Comparison of ENCODE assay signal across 1 cellular context in the genomic region with DNA sequence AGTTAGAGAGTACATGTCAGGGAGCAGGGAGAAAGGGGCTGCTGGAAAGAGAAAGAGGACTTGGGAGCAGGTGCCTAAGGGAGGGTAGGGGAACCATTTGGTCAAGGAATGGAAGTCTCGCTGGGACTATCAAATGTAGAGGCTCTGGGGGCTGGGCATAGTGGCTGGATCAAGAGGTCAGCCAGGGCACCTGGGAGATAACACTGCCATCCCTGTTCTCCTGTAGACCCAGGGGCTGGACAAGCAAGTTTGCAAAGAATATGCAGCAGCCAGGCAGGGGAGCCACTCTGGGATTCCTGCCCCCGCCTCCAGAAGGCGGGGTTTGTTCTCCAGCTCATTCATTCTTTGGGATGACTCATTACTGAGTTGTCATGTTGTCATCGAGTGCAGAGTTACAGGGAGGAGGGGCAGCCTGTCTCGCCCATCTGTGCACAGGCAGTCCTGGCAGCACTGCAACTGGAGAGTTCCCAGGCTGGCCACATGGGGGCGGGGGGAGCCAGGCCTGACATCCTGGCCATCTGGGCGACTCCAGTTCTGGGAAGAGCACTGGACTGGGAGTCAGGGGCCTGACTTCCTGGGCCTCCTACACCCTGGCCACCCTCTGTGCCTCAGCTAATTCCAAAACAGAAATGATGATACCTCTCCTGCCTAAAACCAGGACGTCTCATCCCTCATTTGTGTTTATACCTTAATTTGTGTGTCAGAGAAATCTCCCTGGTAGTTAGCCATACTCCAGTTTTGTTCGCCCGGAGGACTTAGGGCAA.
TF ChIP-seq lines count a peak whose summit lies in the region.

No MANE protein-coding gene starts in this region.

TF ChIP-seq in HepG2, 621 proteins besides CTCF, POLR2A, EP300 and RAD21 (continued from another document and continues in another):
- TF ChIP-seq REPIN1 (CRISPR knock-in tag; IDR thresholded peaks at IDR 0.05; ENCODE audit: borderline replicate concordance, low read depth): 0 out of 2 replicates have a peak, but pooled peaks have one; percentile 58
- TF ChIP-seq ZNF33B (CRISPR knock-in tag; IDR thresholded peaks at IDR 0.05): no peak
- TF ChIP-seq, protein P1, sequence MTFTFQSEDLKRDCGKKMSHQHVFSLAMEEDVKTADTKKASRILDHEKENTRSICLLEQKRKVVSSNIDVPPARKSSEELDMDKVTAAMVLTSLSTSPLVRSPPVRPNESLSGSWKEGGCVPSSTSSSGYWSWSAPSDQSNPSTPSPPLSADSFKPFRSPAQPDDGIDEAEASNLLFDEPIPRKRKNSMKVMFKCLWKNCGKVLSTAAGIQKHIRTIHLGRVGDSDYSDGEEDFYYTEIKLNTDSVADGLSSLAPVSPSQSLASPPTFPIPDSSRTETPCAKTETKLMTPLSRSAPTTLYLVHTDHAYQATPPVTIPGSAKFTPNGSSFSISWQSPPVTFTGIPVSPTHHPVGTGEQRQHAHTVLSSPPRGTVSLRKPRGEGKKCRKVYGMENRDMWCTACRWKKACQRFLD (CRISPR knock-in tag; IDR thresholded peaks at IDR 0.05; ENCODE audit: borderline replicate concordance): no peak
- TF ChIP-seq ZNF562 (CRISPR knock-in tag; IDR thresholded peaks at IDR 0.05; ENCODE audit: borderline replicate concordance): no peak
- TF ChIP-seq ZBTB7B (CRISPR knock-in tag; IDR thresholded peaks at IDR 0.05): no peak
- TF ChIP-seq, protein P2, sequence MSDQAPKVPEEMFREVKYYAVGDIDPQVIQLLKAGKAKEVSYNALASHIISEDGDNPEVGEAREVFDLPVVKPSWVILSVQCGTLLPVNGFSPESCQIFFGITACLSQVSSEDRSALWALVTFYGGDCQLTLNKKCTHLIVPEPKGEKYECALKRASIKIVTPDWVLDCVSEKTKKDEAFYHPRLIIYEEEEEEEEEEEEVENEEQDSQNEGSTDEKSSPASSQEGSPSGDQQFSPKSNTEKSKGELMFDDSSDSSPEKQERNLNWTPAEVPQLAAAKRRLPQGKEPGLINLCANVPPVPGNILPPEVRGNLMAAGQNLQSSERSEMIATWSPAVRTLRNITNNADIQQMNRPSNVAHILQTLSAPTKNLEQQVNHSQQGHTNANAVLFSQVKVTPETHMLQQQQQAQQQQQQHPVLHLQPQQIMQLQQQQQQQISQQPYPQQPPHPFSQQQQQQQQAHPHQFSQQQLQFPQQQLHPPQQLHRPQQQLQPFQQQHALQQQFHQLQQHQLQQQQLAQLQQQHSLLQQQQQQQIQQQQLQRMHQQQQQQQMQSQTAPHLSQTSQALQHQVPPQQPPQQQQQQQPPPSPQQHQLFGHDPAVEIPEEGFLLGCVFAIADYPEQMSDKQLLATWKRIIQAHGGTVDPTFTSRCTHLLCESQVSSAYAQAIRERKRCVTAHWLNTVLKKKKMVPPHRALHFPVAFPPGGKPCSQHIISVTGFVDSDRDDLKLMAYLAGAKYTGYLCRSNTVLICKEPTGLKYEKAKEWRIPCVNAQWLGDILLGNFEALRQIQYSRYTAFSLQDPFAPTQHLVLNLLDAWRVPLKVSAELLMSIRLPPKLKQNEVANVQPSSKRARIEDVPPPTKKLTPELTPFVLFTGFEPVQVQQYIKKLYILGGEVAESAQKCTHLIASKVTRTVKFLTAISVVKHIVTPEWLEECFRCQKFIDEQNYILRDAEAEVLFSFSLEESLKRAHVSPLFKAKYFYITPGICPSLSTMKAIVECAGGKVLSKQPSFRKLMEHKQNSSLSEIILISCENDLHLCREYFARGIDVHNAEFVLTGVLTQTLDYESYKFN (CRISPR knock-in tag; conservative IDR thresholded peaks at IDR 0.05): peak; percentile 61; the same call in 1 of the 2 replicates
- TF ChIP-seq KAT8 (CRISPR knock-in tag; IDR thresholded peaks at IDR 0.05): peak; percentile 88
- TF ChIP-seq, protein P3, sequence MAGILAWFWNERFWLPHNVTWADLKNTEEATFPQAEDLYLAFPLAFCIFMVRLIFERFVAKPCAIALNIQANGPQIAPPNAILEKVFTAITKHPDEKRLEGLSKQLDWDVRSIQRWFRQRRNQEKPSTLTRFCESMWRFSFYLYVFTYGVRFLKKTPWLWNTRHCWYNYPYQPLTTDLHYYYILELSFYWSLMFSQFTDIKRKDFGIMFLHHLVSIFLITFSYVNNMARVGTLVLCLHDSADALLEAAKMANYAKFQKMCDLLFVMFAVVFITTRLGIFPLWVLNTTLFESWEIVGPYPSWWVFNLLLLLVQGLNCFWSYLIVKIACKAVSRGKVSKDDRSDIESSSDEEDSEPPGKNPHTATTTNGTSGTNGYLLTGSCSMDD (CRISPR knock-in tag; IDR thresholded peaks at IDR 0.05): no peak
- TF ChIP-seq, protein P4, sequence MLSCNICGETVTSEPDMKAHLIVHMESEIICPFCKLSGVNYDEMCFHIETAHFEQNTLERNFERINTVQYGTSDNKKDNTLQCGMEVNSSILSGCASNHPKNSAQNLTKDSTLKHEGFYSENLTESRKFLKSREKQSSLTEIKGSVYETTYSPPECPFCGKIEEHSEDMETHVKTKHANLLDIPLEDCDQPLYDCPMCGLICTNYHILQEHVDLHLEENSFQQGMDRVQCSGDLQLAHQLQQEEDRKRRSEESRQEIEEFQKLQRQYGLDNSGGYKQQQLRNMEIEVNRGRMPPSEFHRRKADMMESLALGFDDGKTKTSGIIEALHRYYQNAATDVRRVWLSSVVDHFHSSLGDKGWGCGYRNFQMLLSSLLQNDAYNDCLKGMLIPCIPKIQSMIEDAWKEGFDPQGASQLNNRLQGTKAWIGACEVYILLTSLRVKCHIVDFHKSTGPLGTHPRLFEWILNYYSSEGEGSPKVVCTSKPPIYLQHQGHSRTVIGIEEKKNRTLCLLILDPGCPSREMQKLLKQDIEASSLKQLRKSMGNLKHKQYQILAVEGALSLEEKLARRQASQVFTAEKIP (CRISPR knock-in tag; IDR thresholded peaks at IDR 0.05; ENCODE audit: borderline replicate concordance): no peak
- no peak for TF ChIP-seq NKX3-1 (CRISPR knock-in tag; IDR thresholded peaks at IDR 0.05)
- TF ChIP-seq, protein P5, sequence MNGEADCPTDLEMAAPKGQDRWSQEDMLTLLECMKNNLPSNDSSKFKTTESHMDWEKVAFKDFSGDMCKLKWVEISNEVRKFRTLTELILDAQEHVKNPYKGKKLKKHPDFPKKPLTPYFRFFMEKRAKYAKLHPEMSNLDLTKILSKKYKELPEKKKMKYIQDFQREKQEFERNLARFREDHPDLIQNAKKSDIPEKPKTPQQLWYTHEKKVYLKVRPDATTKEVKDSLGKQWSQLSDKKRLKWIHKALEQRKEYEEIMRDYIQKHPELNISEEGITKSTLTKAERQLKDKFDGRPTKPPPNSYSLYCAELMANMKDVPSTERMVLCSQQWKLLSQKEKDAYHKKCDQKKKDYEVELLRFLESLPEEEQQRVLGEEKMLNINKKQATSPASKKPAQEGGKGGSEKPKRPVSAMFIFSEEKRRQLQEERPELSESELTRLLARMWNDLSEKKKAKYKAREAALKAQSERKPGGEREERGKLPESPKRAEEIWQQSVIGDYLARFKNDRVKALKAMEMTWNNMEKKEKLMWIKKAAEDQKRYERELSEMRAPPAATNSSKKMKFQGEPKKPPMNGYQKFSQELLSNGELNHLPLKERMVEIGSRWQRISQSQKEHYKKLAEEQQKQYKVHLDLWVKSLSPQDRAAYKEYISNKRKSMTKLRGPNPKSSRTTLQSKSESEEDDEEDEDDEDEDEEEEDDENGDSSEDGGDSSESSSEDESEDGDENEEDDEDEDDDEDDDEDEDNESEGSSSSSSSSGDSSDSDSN (CRISPR knock-in tag; IDR thresholded peaks at IDR 0.05): peak; percentile 42; the same call in 1 of the 2 replicates
- TF ChIP-seq ZNF441 (CRISPR knock-in tag; IDR thresholded peaks at IDR 0.05; ENCODE audit: borderline replicate concordance): no peak
- no peak for TF ChIP-seq REL (CRISPR knock-in tag; conservative IDR thresholded peaks at IDR 0.05)
- TF ChIP-seq ZNF230 (CRISPR knock-in tag; IDR thresholded peaks at IDR 0.05): no peak
- no peak; the same call in 1 of the 2 replicates for TF ChIP-seq MTA1 (CRISPR knock-in tag; IDR thresholded peaks at IDR 0.05; ENCODE audit: borderline replicate concordance)
- no peak for TF ChIP-seq FOXA1 (IDR thresholded peaks at IDR 0.05)
- TF ChIP-seq FOXA1 (CRISPR knock-in tag; IDR thresholded peaks at IDR 0.05): peak; percentile 75
- peak; percentile 70; the same call in 1 of the 2 replicates for TF ChIP-seq SMC3 (IDR thresholded peaks at IDR 0.05; ENCODE audit: low read length)
- TF ChIP-seq ZNF253 (CRISPR knock-in tag; IDR thresholded peaks at IDR 0.05; ENCODE audit: borderline replicate concordance): no peak
- TF ChIP-seq PCBP2 (optimal IDR thresholded peaks at IDR 0.05; ENCODE audit: low read depth, low read length, poor library complexity, severe bottlenecking): no peak
- TF ChIP-seq, protein P6, sequence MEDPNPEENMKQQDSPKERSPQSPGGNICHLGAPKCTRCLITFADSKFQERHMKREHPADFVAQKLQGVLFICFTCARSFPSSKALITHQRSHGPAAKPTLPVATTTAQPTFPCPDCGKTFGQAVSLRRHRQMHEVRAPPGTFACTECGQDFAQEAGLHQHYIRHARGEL (CRISPR knock-in tag; IDR thresholded peaks at IDR 0.05): no peak
- TF ChIP-seq ZNF207 (IDR thresholded peaks at IDR 0.05; ENCODE audit: borderline replicate concordance): no peak
- TF ChIP-seq, protein P7, sequence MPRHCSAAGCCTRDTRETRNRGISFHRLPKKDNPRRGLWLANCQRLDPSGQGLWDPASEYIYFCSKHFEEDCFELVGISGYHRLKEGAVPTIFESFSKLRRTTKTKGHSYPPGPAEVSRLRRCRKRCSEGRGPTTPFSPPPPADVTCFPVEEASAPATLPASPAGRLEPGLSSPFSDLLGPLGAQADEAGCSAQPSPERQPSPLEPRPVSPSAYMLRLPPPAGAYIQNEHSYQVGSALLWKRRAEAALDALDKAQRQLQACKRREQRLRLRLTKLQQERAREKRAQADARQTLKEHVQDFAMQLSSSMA (CRISPR knock-in tag; IDR thresholded peaks at IDR 0.05): peak; percentile 39; the same call in 1 of the 2 replicates
- no peak for TF ChIP-seq NFE2 (CRISPR knock-in tag; IDR thresholded peaks at IDR 0.05)
- no peak for TF ChIP-seq RARG (CRISPR knock-in tag; IDR thresholded peaks at IDR 0.05; ENCODE audit: low read depth)
- peak; percentile 85 for TF ChIP-seq CBX1 (IDR thresholded peaks at IDR 0.05; ENCODE audit: low read depth)
- TF ChIP-seq, protein P8, sequence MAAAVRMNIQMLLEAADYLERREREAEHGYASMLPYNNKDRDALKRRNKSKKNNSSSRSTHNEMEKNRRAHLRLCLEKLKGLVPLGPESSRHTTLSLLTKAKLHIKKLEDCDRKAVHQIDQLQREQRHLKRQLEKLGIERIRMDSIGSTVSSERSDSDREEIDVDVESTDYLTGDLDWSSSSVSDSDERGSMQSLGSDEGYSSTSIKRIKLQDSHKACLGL (CRISPR knock-in tag; IDR thresholded peaks at IDR 0.05): no peak
- TF ChIP-seq ZSCAN30 (CRISPR knock-in tag; IDR thresholded peaks at IDR 0.05): no peak
- 0 out of 2 replicates have a peak, but pooled peaks have one; percentile 33 for TF ChIP-seq ZNF24 (IDR thresholded peaks at IDR 0.05)
- TF ChIP-seq ZNF256 (CRISPR knock-in tag; conservative IDR thresholded peaks at IDR 0.05): no peak
- TF ChIP-seq, protein P9, sequence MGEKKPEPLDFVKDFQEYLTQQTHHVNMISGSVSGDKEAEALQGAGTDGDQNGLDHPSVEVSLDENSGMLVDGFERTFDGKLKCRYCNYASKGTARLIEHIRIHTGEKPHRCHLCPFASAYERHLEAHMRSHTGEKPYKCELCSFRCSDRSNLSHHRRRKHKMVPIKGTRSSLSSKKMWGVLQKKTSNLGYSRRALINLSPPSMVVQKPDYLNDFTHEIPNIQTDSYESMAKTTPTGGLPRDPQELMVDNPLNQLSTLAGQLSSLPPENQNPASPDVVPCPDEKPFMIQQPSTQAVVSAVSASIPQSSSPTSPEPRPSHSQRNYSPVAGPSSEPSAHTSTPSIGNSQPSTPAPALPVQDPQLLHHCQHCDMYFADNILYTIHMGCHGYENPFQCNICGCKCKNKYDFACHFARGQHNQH (CRISPR knock-in tag; IDR thresholded peaks at IDR 0.05): peak; percentile 97
- TF ChIP-seq SATB2 (CRISPR knock-in tag; IDR thresholded peaks at IDR 0.05): no peak
- TF ChIP-seq ZFP1 (CRISPR knock-in tag; IDR thresholded peaks at IDR 0.05): no peak
- TF ChIP-seq, protein P10, sequence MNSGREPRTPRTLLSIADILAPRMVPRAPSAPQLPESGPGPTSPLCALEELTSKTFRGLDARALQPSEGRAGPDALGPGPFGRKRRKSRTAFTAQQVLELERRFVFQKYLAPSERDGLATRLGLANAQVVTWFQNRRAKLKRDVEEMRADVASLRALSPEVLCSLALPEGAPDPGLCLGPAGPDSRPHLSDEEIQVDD (CRISPR knock-in tag; IDR thresholded peaks at IDR 0.05; ENCODE audit: borderline replicate concordance): no peak
- TF ChIP-seq KDM4B (CRISPR knock-in tag; IDR thresholded peaks at IDR 0.05): no peak; the same call in 1 of the 2 replicates
- no peak for TF ChIP-seq ZNF781 (CRISPR knock-in tag; IDR thresholded peaks at IDR 0.05; ENCODE audit: borderline replicate concordance, not compliant biosample characterization)
- TF ChIP-seq, protein P11, sequence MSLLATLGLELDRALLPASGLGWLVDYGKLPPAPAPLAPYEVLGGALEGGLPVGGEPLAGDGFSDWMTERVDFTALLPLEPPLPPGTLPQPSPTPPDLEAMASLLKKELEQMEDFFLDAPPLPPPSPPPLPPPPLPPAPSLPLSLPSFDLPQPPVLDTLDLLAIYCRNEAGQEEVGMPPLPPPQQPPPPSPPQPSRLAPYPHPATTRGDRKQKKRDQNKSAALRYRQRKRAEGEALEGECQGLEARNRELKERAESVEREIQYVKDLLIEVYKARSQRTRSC (CRISPR knock-in tag; IDR thresholded peaks at IDR 0.05; ENCODE audit: low read depth): no peak
- TF ChIP-seq ARNT (IDR thresholded peaks at IDR 0.05): no peak
- TF ChIP-seq MTF1 (CRISPR knock-in tag; IDR thresholded peaks at IDR 0.05): no peak
- TF ChIP-seq ZNF780A (CRISPR knock-in tag; IDR thresholded peaks at IDR 0.05): no peak
- peak; percentile 93 for TF ChIP-seq ZNF772 (CRISPR knock-in tag; IDR thresholded peaks at IDR 0.05)
- peak; percentile 81 for TF ChIP-seq CREB1 (IDR thresholded peaks at IDR 0.05)
- TF ChIP-seq CREB1 (CRISPR knock-in tag; IDR thresholded peaks at IDR 0.05): no peak
- TF ChIP-seq ZNF878 (CRISPR knock-in tag; IDR thresholded peaks at IDR 0.05): no peak
- no peak for TF ChIP-seq ZBTB1 (CRISPR knock-in tag; IDR thresholded peaks at IDR 0.05; ENCODE audit: borderline replicate concordance)
- TF ChIP-seq POGZ (CRISPR knock-in tag; IDR thresholded peaks at IDR 0.05): peak; percentile 95
- TF ChIP-seq, protein P12, sequence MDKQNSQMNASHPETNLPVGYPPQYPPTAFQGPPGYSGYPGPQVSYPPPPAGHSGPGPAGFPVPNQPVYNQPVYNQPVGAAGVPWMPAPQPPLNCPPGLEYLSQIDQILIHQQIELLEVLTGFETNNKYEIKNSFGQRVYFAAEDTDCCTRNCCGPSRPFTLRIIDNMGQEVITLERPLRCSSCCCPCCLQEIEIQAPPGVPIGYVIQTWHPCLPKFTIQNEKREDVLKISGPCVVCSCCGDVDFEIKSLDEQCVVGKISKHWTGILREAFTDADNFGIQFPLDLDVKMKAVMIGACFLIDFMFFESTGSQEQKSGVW (CRISPR knock-in tag; IDR thresholded peaks at IDR 0.05; ENCODE audit: borderline replicate concordance): no peak
- TF ChIP-seq, protein P13, sequence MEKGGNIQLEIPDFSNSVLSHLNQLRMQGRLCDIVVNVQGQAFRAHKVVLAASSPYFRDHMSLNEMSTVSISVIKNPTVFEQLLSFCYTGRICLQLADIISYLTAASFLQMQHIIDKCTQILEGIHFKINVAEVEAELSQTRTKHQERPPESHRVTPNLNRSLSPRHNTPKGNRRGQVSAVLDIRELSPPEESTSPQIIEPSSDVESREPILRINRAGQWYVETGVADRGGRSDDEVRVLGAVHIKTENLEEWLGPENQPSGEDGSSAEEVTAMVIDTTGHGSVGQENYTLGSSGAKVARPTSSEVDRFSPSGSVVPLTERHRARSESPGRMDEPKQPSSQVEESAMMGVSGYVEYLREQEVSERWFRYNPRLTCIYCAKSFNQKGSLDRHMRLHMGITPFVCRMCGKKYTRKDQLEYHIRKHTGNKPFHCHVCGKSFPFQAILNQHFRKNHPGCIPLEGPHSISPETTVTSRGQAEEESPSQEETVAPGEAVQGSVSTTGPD (CRISPR knock-in tag; IDR thresholded peaks at IDR 0.05): no peak
- TF ChIP-seq MED8 (CRISPR knock-in tag; IDR thresholded peaks at IDR 0.05; ENCODE audit: insufficient replicate concordance): no peak
